1 cellular context compared by ENCODE assay signal in the genomic region with DNA sequence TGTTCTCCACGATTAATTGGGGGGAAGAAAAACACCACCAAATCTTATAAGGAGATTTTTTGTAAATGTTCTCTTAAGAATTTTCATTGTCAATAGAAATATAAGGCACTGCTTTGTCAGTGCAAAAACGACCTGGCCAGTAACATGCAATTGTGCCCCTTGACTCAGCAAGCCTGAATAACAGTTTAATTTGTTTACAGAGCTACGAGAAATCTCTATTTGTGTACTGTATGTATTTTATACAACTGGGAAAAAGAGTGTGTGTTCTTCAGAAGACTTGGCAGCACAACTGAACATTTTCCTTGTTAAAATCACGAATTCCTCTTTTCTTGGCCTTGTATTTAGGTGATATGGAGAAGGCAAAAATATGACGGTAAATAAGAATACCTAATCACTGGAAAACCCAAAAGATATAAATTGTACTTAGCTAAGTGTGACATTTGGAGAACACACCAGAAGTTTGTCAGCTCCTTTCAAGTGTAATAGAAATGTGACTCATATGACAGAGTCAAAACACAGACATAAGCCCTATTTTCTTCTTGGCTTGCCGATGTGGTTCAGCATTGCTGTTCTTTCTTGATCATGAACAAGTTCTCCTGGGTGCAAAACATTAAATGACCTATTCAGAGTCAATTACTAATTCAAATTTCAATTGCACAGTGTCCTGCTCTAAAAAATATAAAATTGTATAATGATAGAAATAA.
TF ChIP-seq lines count a peak whose summit lies in the region.

No MANE protein-coding gene starts in this region.

TF ChIP-seq in SK-N-SH, 30 proteins besides CTCF, POLR2A, EP300 and RAD21 (continued from another document):
- TF ChIP-seq FOXM1 (IDR thresholded peaks at IDR 0.05; ENCODE audit: low read depth) (no peak), ELF1 (IDR thresholded peaks at IDR 0.05) (no peak), MEF2A (IDR thresholded peaks at IDR 0.05; ENCODE audit: borderline replicate concordance, low read depth) (no peak), NRF1 (IDR thresholded peaks at IDR 0.05; ENCODE audit: low read depth, low read length) (no peak), CHD2 (IDR thresholded peaks at IDR 0.05; ENCODE audit: low read length, partially characterized antibody) (no peak), TEAD4 (IDR thresholded peaks at IDR 0.05; ENCODE audit: borderline replicate concordance, insufficient read depth) (no peak), YY1 (IDR thresholded peaks at IDR 0.05; ENCODE audit: low read depth) (no peak)
- TF ChIP-seq, protein P1, sequence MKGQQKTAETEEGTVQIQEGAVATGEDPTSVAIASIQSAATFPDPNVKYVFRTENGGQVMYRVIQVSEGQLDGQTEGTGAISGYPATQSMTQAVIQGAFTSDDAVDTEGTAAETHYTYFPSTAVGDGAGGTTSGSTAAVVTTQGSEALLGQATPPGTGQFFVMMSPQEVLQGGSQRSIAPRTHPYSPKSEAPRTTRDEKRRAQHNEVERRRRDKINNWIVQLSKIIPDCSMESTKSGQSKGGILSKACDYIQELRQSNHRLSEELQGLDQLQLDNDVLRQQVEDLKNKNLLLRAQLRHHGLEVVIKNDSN (IDR thresholded peaks at IDR 0.05; ENCODE audit: borderline replicate concordance, low read depth): no peak
